ENCODE assay signal across 1 cellular context in genomic region chr4:184474261-184475095, GRCh38.
TF ChIP-seq lines count a peak whose summit lies in the region.

TSS of gene IRF2 (minus strand) at chr4:184474550. CDS start at chr4:184429064, 45,486 bp downstream.

TF ChIP-seq in HepG2, 621 proteins besides CTCF, POLR2A, EP300 and RAD21 (continued from another document):
- TF ChIP-seq ZNF770 (CRISPR knock-in tag; IDR thresholded peaks at IDR 0.05) (peak; percentile 53), FOXC1 (CRISPR knock-in tag; IDR thresholded peaks at IDR 0.05; ENCODE audit: borderline replicate concordance) (peak; percentile 52; the same call in 1 of the 2 replicates), ATF7-NPFF (CRISPR knock-in tag; IDR thresholded peaks at IDR 0.05; ENCODE audit: low read depth) (peak; percentile 72; the same call in 1 of the 2 replicates), RXRA (CRISPR knock-in tag; IDR thresholded peaks at IDR 0.05) (peak; percentile 80; the same call in 1 of the 2 replicates), E2F1 (CRISPR knock-in tag; IDR thresholded peaks at IDR 0.05) (no peak), SP4 (CRISPR knock-in tag; IDR thresholded peaks at IDR 0.05) (peak; percentile 57; the same call in 1 of the 2 replicates), ZNF33B (CRISPR knock-in tag; IDR thresholded peaks at IDR 0.05) (no peak), YEATS4 (CRISPR knock-in tag; IDR thresholded peaks at IDR 0.05; ENCODE audit: borderline replicate concordance) (no peak; the same call in 1 of the 2 replicates), GRHL1 (CRISPR knock-in tag; conservative IDR thresholded peaks at IDR 0.05) (no peak), ZMYM3 (CRISPR knock-in tag; IDR thresholded peaks at IDR 0.05) (no peak; the same call in 1 of the 2 replicates), TARDBP (CRISPR knock-in tag; IDR thresholded peaks at IDR 0.05) (peak; percentile 50; the same call in 1 of the 2 replicates), ARNTL (CRISPR knock-in tag; IDR thresholded peaks at IDR 0.05) (0 out of 2 replicates have a peak, but pooled peaks have one; percentile 15), ZNF616 (CRISPR knock-in tag; IDR thresholded peaks at IDR 0.05; ENCODE audit: low read depth) (no peak), ZSCAN30 (CRISPR knock-in tag; IDR thresholded peaks at IDR 0.05) (no peak), HNF1B (CRISPR knock-in tag; IDR thresholded peaks at IDR 0.05) (peak; percentile 95), HNF1A (IDR thresholded peaks at IDR 0.05; ENCODE audit: low read depth) (no peak), HNF1A (CRISPR knock-in tag; IDR thresholded peaks at IDR 0.05; ENCODE audit: borderline replicate concordance) (peak; percentile 74; the same call in 1 of the 2 replicates), ARNT2 (CRISPR knock-in tag; IDR thresholded peaks at IDR 0.05; ENCODE audit: low read depth) (peak; percentile 92), ESRRA (CRISPR knock-in tag; IDR thresholded peaks at IDR 0.05; ENCODE audit: low read depth) (no peak), ZBTB25 (CRISPR knock-in tag; IDR thresholded peaks at IDR 0.05) (peak; percentile 75; the same call in 1 of the 2 replicates), ARID2 (CRISPR knock-in tag; IDR thresholded peaks at IDR 0.05; ENCODE audit: borderline replicate concordance) (no peak), NBN (conservative IDR thresholded peaks at IDR 0.05) (no peak)
TF ChIP-seq in HepG2: peak in this region for 227.
